8 cellular contexts compared by ENCODE assay signal in the genomic region with DNA sequence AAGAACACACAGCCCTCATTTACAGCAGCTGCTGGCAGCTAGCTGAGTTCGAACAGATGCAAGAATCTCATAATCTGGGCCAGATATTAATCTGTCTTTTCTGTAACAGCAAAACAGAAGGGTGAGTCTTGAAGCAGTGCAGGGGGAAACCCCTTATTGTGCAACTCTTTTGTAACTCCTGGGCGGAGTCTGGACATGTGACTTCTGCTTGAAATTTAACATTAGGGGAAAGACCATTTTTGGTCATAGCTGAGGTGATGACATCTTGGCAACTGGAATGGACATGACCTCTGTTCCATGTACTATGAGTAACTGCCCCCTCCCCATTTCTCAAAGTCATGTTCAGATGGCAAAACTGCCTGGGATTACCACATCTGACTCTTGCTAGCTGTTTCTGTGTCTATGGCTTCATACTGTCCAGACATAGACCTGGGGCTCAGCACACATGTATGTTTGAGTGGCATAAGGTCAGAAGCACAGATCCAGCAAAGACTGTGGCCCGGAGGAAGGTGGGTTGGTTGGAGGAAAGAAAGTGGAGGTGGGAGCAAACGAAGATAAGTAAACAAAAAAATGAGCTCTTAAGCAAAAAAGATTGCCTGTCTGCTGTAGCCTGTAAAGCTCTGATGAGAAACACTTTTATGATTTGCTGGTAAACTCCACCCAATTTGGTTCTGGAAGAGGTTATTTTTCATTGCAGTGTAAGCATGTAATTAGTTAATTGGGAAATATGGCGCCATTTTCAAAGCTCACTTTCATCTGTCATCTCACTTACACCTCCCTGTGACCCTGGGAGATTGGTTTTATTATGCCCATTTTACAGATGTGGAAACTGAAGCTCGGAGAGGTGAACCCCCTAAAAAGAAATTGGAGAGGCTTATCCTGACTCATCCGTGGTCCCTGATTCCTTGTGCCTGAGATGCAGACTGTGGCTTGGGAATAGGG. TPM values are rescaled to one million over a fixed set of nuclear protein-coding genes. Genes with fewer than 3 reads are reported as not detected.
A peak's percentile ranks its signal among the peaks of the same experiment; 100 is the strongest.
DNase-seq lines count a peak whose midpoint lies in the region; ATAC-seq and TF ChIP-seq lines count a peak whose summit lies in the region.

No MANE protein-coding gene starts in this region.

- H3K27me3 Mint-ChIP-seq in CD4-positive, CD25-positive, alpha-beta regulatory T cell: peaks cover 16% of the 10 kb centered on the region

- H3K4me3 ChIP-seq in CD4-positive, CD25-positive, alpha-beta regulatory T cell (ENCODE audit: low read depth, low read length): no peak overlapping the region
- H3K4me3 ChIP-seq in coronary artery (no peak overlapping the region), mucosa of rectum (ENCODE audit: low read length in 2 of 2) (no peak overlapping the region), vagina (no peak overlapping the region)

- TF ChIP-seq CTCF in coronary artery (IDR thresholded peaks at IDR 0.05) (no peak), vagina (IDR thresholded peaks at IDR 0.05) (no peak)

- intact Hi-C loops in vagina (cut with DNase I): no loop called here

- H3K36me3 Mint-ChIP-seq in CD4-positive, CD25-positive, alpha-beta regulatory T cell: no peaks in the 10 kb centered on the region

- peak in 2 of 3 donors; percentile 47 to 75 for DNase-seq in CD4-positive, CD25-positive, alpha-beta regulatory T cell
- peak; percentile 56 for DNase-seq in SK-N-DZ (ENCODE audit: low spot score)
- DNase-seq in coronary artery (ENCODE audit: low spot score): peak; percentile 86
- peak; percentile 96 to 99 for DNase-seq in vagina (ENCODE audit: extremely low spot score in 2 of 2)
- DNase-seq in DMS53 (lab: John Stamatoyannopoulos, UW): no peak

- H3K9me3 ChIP-seq in CD4-positive, CD25-positive, alpha-beta regulatory T cell (ENCODE audit: control insufficient read depth in 2 of 2, low read length in 2 of 2): no peaks in the 10 kb centered on the region
- H3K9me3 ChIP-seq in mucosa of rectum (ENCODE audit: control insufficient read depth in 2 of 2, low read length in 2 of 2) (no peaks in the 10 kb centered on the region), vagina (no peaks in the 10 kb centered on the region)

- peak; percentile 87 for ATAC-seq in CD4-positive, CD25-positive, alpha-beta regulatory T cell (ENCODE audit: low read depth in 2 of 2)
- peak; percentile 81 for ATAC-seq in GM19397 (IDR thresholded peaks at IDR 0.05; ENCODE audit: unreplicated experiment)
- peak; percentile 94 for ATAC-seq in HG03432 (IDR thresholded peaks at IDR 0.05; ENCODE audit: unreplicated experiment)

- no peaks in the 10 kb centered on the region for H3K27me3 ChIP-seq in CD4-positive, CD25-positive, alpha-beta regulatory T cell (ENCODE audit: control insufficient read depth, insufficient read depth, low read length)
- H3K27me3 ChIP-seq in mucosa of rectum (ENCODE audit: control insufficient read depth in 2 of 2, insufficient read depth in 2 of 2, low read length in 2 of 2): no peaks in the 10 kb centered on the region
- H3K27me3 ChIP-seq in vagina: no peaks in the 10 kb centered on the region

- peaks cover 0 to 21% (median 13%) of the 10 kb centered on the region in 4 donors for H3K4me1 Mint-ChIP-seq in CD4-positive, CD25-positive, alpha-beta regulatory T cell

- no peaks in the 10 kb centered on the region for H3K36me3 ChIP-seq in CD4-positive, CD25-positive, alpha-beta regulatory T cell (ENCODE audit: control insufficient read depth, insufficient read depth, low read length)
- H3K36me3 ChIP-seq in mucosa of rectum (ENCODE audit: control insufficient read depth in 2 of 2, insufficient read depth in 2 of 2, low read length in 2 of 2): no peaks in the 10 kb centered on the region
- H3K36me3 ChIP-seq in vagina: no peaks in the 10 kb centered on the region

- peak overlapping the region; percentile 34 for H3K27ac ChIP-seq in CD4-positive, CD25-positive, alpha-beta regulatory T cell (ENCODE audit: insufficient read depth, low read length, poor library complexity, severe bottlenecking)
- H3K27ac ChIP-seq in coronary artery (no peak overlapping the region), mucosa of rectum (ENCODE audit: low read depth in 2 of 2, low read length in 2 of 2) (peak overlapping the region; percentile 36 to 46), vagina (peak overlapping the region; percentile 71)

- no peak overlapping the region for H3K4me3 Mint-ChIP-seq in CD4-positive, CD25-positive, alpha-beta regulatory T cell

- H3K27ac Mint-ChIP-seq in CD4-positive, CD25-positive, alpha-beta regulatory T cell: peak overlapping the region in 2 of 3 donors; percentile 79 to 80

- peaks cover 0 to 3% (median 0%) of the 10 kb centered on the region in 7 donors for H3K9me3 Mint-ChIP-seq in CD4-positive, CD25-positive, alpha-beta regulatory T cell

- peak overlapping the region in 1 of 2 donors; percentile 17 for H3K9ac ChIP-seq in mucosa of rectum (ENCODE audit: low read depth in 1 of 2, low read length in 2 of 2)

- H3K4me1 ChIP-seq in CD4-positive, CD25-positive, alpha-beta regulatory T cell (ENCODE audit: control insufficient read depth, insufficient read depth, low read length, poor library complexity, severe bottlenecking): peaks cover 9% of the 10 kb centered on the region
- H3K4me1 ChIP-seq in mucosa of rectum (ENCODE audit: control insufficient read depth in 2 of 2, insufficient read depth in 2 of 2, low read length in 2 of 2): peaks cover 0 to 13% of the 10 kb centered on the region in 2 donors
- H3K4me1 ChIP-seq in vagina: peaks cover 19% of the 10 kb centered on the region

- TF ChIP-seq POLR2A in vagina (IDR thresholded peaks at IDR 0.05): no peak

RNA-seq across cellular contexts. Expression of gene ETS2, which starts 26.1 kb away (rescaled TPM):
- total RNA-seq in CD4-positive, CD25-positive, alpha-beta regulatory T cell: 12.3 TPM
- 1 to 10 TPM; 2.6 to 5.8 (median 4.4) TPM for polyA plus RNA-seq in CD4-positive, CD25-positive, alpha-beta regulatory T cell
- 9.5 and 10.3 TPM in 2 replicates for polyA plus RNA-seq in SK-N-DZ (2014; cell fraction: cytosol; rRNA removed)
- 8.1 and 8.4 TPM in 2 replicates for polyA plus RNA-seq in SK-N-DZ (2014; cell fraction: nucleus; rRNA removed)
- total RNA-seq in vagina: 134 TPM

Comparison
In these comparisons a context has a peak if more than half of its experiments do, and no peak if none do; other contexts are left out.
1. H3K27ac ChIP-seq: peak in CD4-positive, CD25-positive, alpha-beta regulatory T cell (single experiment), mucosa of rectum (2 of 2) and vagina (single experiment); none in coronary artery (0 of 2).
2. RNA of gene ETS2, which starts 26.1 kb away (total RNA-seq): 134 TPM in vagina (single experiment); 12.3 TPM in CD4-positive, CD25-positive, alpha-beta regulatory T cell (single experiment); every median in the first group is over 10 times any median in the second.
3. Peak in every context shown above with its lines, with median percentiles within 50 percentile points of each other: ATAC-seq.